Comparison of ENCODE assay signal across 9 cellular contexts in the genomic region with DNA sequence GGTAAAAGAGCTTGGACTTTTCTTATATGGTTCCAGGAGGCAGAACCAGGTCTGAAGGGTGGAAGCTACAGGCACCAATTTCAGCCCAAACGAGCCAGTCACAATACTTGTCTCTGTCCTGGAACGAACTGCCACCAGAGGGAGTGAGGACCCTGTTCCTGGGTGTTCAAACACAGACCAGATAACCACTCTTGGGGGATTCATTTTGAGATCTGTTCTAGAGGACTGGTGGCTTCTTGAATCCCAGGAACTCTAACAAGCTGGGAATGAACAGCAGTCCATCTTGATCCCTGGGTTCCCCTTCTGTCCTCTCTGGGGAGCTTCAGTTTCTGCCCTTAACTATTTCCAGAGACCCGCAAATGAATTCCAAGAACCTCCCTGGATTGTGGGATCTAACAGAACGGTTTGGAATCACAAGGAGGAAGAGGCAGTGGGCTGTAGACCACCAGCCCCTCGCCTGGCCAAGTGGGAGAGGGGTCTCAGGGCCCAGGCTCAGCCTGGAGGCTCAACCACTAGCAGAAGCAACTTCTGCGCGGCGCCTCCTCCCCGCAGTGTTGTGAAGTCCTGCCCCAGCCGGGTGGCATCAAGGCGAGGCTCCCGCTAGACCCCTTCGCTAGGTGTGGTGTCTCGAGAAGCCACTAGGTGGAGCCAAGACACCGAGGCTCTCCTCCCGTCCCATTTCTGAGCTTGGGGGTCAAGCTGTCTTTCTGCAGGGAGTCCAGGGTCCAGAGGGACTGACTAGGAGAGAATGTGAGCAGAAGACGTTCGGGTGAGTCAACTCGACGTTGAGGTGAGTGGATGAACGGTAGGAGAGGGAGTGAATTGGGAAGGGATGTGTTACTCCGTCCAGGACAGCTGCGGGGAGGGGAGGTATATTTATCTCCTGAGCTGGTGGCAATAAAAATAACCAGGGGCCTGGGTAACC. TPM values are rescaled to one million over a fixed set of nuclear protein-coding genes. Genes with fewer than 3 reads are reported as not detected.
A peak's percentile ranks its signal among the peaks of the same experiment; 100 is the strongest.
DNase-seq lines count a peak whose midpoint lies in the region; ATAC-seq, FAIRE-seq and TF ChIP-seq lines count a peak whose summit lies in the region.
"Had no signal": no experiment of that assay in that cellular context is flagged by ENCODE, and none has a peak within 500 bp of the region (broad histone marks: within the 10 kb centered on the region; RNA-seq: fewer than 3 reads in every experiment).

No MANE protein-coding gene starts in this region.

- H3K4me3 ChIP-seq in breast epithelium = peak overlapping the region in 2 of 3 donors; percentile 1 to 56

- H3K9me3 Mint-ChIP-seq in WTC11 = no peaks in the 10 kb centered on the region
- H3K9me3 Mint-ChIP-seq: dendritic cell treated with granulocyte-macrophage colony-stimulating factor and Interleukin-4, amounts not matched to agents 40 ng/mL and 50 ng/mL, for 4 days had no signal

- POLR2A ChIA-PET in WTC11 (lab: Charles Lee) = interaction anchor here (0.6 to 8.0 kb wide), 14 partner anchors 10 to 171 kb away, joined by 3 to 195 read pairs (median 5); a partner anchor contains a TSS

- peaks cover 7% of the 10 kb centered on the region; the same call in 1 of the 2 replicates for H3K27me3 Mint-ChIP-seq in WTC11 (ENCODE audit: low read depth)

- no peak for TF ChIP-seq POLR2A in breast epithelium (IDR thresholded peaks at IDR 0.05)

- H3K4me1 Mint-ChIP-seq in WTC11 = peaks cover 57% of the 10 kb centered on the region

- no peaks in the 10 kb centered on the region for H3K36me3 ChIP-seq in breast epithelium

- peak overlapping the region; percentile 74 for H3K4me3 Mint-ChIP-seq in WTC11
- H3K4me3 Mint-ChIP-seq: dendritic cell treated with granulocyte-macrophage colony-stimulating factor and Interleukin-4, amounts not matched to agents 40 ng/mL and 50 ng/mL, for 4 days had no signal

- H3K27ac ChIP-seq in breast epithelium = peak overlapping the region; percentile 26 to 90

- ATAC-seq in HG02642 (IDR thresholded peaks at IDR 0.05; ENCODE audit: poor library complexity, unreplicated experiment) (peak; percentile 73), WTC11 (peak; percentile 51), GM21360 (IDR thresholded peaks at IDR 0.05; ENCODE audit: unreplicated experiment) (no peak)

- H3K36me3 Mint-ChIP-seq in WTC11 = no peaks in the 10 kb centered on the region

- peak; percentile 94 for DNase-seq in D721Med (ENCODE audit: insufficient read length, low spot score)
- peak; percentile 85 for DNase-seq in NCI-H226
- peak; percentile 90 for DNase-seq in WTC11 (ENCODE audit: low spot score)
- DNase-seq in breast epithelium (ENCODE audit: low spot score in 2 of 2) = peak; percentile 72 to 83
- DNase-seq in iris pigment epithelial cell (ENCODE audit: low read depth) = peak; percentile 66
- DNase-seq in stimulated activated CD4-positive, alpha-beta T cell treated with anti-CD3 and anti-CD28 coated beads, Interleukin-15, amount 100 ng/mL, for 48 hours (ENCODE audit: low read depth in 2 of 2) = peak; percentile 67

- peaks cover 21 to 43% of the 10 kb centered on the region in 2 donors for H3K4me1 ChIP-seq in breast epithelium

- no peak for FAIRE-seq in D721Med (lab: Jason Lieb, UNC)

- no peaks in the 10 kb centered on the region for H3K27me3 ChIP-seq in breast epithelium

- intact Hi-C loops in breast epithelium (cut with DNase I; ENCODE audit: low total_unique reads) = loop anchor here (2.0 kb wide), 1 partner anchor 36 kb away; no protein-coding TSS in a partner anchor

- H3K9me3 ChIP-seq in breast epithelium = no peaks in the 10 kb centered on the region

- TF ChIP-seq CTCF in D721Med (IDR thresholded peaks at IDR 0.05; ENCODE audit: insufficient read depth, missing control alignments) (peak; percentile 99), WTC11 (IDR thresholded peaks at IDR 0.05) (peak; percentile 87), breast epithelium (IDR thresholded peaks at IDR 0.05) (peak; percentile 86 to 98 (median 91))

- peak overlapping the region; percentile 25; the same call in 1 of the 2 replicates for H3K27ac Mint-ChIP-seq in WTC11
- H3K27ac Mint-ChIP-seq: dendritic cell treated with granulocyte-macrophage colony-stimulating factor and Interleukin-4, amounts not matched to agents 40 ng/mL and 50 ng/mL, for 4 days had no signal

- CTCF ChIA-PET in WTC11 (lab: Charles Lee) = interaction anchor here (0.6 to 17.1 kb wide), 67 partner anchors 8 to 238 kb away, joined by 3 to 1553 read pairs (median 5); a partner anchor contains a TSS

TF ChIP-seq in WTC11, 78 proteins besides CTCF, POLR2A, EP300 and RAD21:
- no peak for TF ChIP-seq JAZF1 (CRISPR knock-in tag; IDR thresholded peaks at IDR 0.05)
- 0 out of 2 replicates have a peak, but pooled peaks have one; percentile 32 for TF ChIP-seq TEAD1 (CRISPR knock-in tag; IDR thresholded peaks at IDR 0.05)
- TF ChIP-seq MYBL2 (CRISPR knock-in tag; IDR thresholded peaks at IDR 0.05) = no peak
- TF ChIP-seq FOXP1 (CRISPR knock-in tag; IDR thresholded peaks at IDR 0.05; ENCODE audit: borderline replicate concordance) = peak; percentile 53; the same call in 1 of the 2 replicates
- TF ChIP-seq ETV6 (CRISPR knock-in tag; IDR thresholded peaks at IDR 0.05) = 0 out of 2 replicates have a peak, but pooled peaks have one; percentile 47
- TF ChIP-seq TP53 (CRISPR knock-in tag; IDR thresholded peaks at IDR 0.05) = no peak
- TF ChIP-seq, protein P1, sequence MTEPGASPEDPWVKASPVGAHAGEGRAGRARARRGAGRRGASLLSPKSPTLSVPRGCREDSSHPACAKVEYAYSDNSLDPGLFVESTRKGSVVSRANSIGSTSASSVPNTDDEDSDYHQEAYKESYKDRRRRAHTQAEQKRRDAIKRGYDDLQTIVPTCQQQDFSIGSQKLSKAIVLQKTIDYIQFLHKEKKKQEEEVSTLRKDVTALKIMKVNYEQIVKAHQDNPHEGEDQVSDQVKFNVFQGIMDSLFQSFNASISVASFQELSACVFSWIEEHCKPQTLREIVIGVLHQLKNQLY (CRISPR knock-in tag; IDR thresholded peaks at IDR 0.05) = no peak
- TF ChIP-seq, protein P2, sequence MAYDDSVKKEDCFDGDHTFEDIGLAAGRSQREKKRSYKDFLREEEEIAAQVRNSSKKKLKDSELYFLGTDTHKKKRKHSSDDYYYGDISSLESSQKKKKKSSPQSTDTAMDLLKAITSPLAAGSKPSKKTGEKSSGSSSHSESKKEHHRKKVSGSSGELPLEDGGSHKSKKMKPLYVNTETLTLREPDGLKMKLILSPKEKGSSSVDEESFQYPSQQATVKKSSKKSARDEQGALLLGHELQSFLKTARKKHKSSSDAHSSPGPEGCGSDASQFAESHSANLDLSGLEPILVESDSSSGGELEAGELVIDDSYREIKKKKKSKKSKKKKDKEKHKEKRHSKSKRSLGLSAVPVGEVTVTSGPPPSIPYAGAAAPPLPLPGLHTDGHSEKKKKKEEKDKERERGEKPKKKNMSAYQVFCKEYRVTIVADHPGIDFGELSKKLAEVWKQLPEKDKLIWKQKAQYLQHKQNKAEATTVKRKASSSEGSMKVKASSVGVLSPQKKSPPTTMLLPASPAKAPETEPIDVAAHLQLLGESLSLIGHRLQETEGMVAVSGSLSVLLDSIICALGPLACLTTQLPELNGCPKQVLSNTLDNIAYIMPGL (CRISPR knock-in tag; IDR thresholded peaks at IDR 0.05) = peak; percentile 70; the same call in 1 of the 2 replicates
- TF ChIP-seq SP1 (CRISPR knock-in tag; conservative IDR thresholded peaks at IDR 0.05) = peak; percentile 58; the same call in 1 of the 2 replicates
- TF ChIP-seq ATF1 (CRISPR knock-in tag; IDR thresholded peaks at IDR 0.05) = no peak
- TF ChIP-seq, protein P3, sequence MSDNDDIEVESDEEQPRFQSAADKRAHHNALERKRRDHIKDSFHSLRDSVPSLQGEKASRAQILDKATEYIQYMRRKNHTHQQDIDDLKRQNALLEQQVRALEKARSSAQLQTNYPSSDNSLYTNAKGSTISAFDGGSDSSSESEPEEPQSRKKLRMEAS (CRISPR knock-in tag; IDR thresholded peaks at IDR 0.05) = peak; percentile 63
- TF ChIP-seq, protein P4, sequence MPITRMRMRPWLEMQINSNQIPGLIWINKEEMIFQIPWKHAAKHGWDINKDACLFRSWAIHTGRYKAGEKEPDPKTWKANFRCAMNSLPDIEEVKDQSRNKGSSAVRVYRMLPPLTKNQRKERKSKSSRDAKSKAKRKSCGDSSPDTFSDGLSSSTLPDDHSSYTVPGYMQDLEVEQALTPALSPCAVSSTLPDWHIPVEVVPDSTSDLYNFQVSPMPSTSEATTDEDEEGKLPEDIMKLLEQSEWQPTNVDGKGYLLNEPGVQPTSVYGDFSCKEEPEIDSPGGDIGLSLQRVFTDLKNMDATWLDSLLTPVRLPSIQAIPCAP (CRISPR knock-in tag; IDR thresholded peaks at IDR 0.05) = no peak
- TF ChIP-seq TEAD4 (CRISPR knock-in tag; IDR thresholded peaks at IDR 0.05) = no peak
- TF ChIP-seq, protein P5, sequence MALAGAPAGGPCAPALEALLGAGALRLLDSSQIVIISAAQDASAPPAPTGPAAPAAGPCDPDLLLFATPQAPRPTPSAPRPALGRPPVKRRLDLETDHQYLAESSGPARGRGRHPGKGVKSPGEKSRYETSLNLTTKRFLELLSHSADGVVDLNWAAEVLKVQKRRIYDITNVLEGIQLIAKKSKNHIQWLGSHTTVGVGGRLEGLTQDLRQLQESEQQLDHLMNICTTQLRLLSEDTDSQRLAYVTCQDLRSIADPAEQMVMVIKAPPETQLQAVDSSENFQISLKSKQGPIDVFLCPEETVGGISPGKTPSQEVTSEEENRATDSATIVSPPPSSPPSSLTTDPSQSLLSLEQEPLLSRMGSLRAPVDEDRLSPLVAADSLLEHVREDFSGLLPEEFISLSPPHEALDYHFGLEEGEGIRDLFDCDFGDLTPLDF (CRISPR knock-in tag; IDR thresholded peaks at IDR 0.05) = no peak
TF ChIP-seq in WTC11: peak in this region for 6.

RNA-seq across cellular contexts. Expression of a gene that starts 12.1 kb away (rescaled TPM):
- total RNA-seq in WTC11 (2021) = 103 to 127 TPM (median 104 TPM) in 3 replicates
- total RNA-seq in breast epithelium = 10 to 100 TPM in 2 of 3 donors, 1 to 10 TPM in 1; 9.9 to 28.5 (median 14.9) TPM

RNA-seq across cellular contexts. Expression of a gene that starts 16.1 kb away (rescaled TPM):
- 135 to 195 TPM (median 186 TPM) in 3 replicates for total RNA-seq in WTC11 (2021)
- total RNA-seq in breast epithelium = 10 to 100 TPM in 2 of 3 donors, 1 to 10 TPM in 1; 4.2 to 61.6 (median 28.2) TPM

RNA-seq across cellular contexts. Expression of a gene that starts 39.0 kb away (rescaled TPM):
- total RNA-seq in WTC11 (2021) = 32.0 to 41.0 TPM (median 37.9 TPM) in 3 replicates
- total RNA-seq in breast epithelium = 10 to 100 TPM; 15.5 to 41.3 (median 30.2) TPM

RNA-seq across cellular contexts. Expression of a gene that starts 39.3 kb away (rescaled TPM):
- 37.2 to 43.8 TPM (median 42.2 TPM) in 3 replicates for total RNA-seq in WTC11 (2021)
- total RNA-seq in breast epithelium = 10 to 100 TPM; 13.6 to 25.2 (median 21.0) TPM

RNA-seq across cellular contexts. Expression of a gene that starts 47.4 kb away (rescaled TPM):
- total RNA-seq in WTC11 (2021) = 2.5 to 3.7 TPM (median 3.6 TPM) in 3 replicates
- under 1 TPM in 1 of 3 donors, not detected in 2; 0.44 TPM for total RNA-seq in breast epithelium
